30 cellular contexts compared by ENCODE assay signal in genomic region chr3:136329593-136329992, GRCh38.
"Had no signal": no experiment of that assay in that cellular context is flagged by ENCODE, and none has a peak within 500 bp of the region (broad histone marks: within the 10 kb centered on the region; RNA-seq: fewer than 3 reads in every experiment).

No MANE protein-coding gene starts in this region.

- H3K9me3 ChIP-seq: adrenal gland, body of pancreas, esophagus squamous epithelium, heart left ventricle had no signal

- H3K4me3 Mint-ChIP-seq: activated B cell treated with CpG ODN at 0.5 μM for 24 hours; activated CD8-positive, alpha-beta T cell treated with anti-CD3 and anti-CD28 coated beads for 36 hours; activated naive CD8-positive, alpha-beta T cell treated with anti-CD3 and anti-CD28 coated beads for 36 hours; activated naive CD8-positive, alpha-beta T cell treated with anti-CD3 and anti-CD28 coated beads, Interleukin-2, amount 50 U/mL, for 24 hours; activated T-cell treated with anti-CD3 and anti-CD28 coated beads, Interleukin-2, amount 50 U/mL, for 4 hours; T-helper 17 cell; T-helper 2 cell treated with Interferon-gamma antibody and Interleukin-4, amounts not matched to agents 5 μg/mL and 100 μg/mL, for 36 hours had no signal

- DNase-seq: activated B cell treated with CpG ODN at 0.5 μM for 24 hours; activated CD4-positive, alpha-beta T cell treated with anti-CD3 and anti-CD28 coated beads for 48 hours; activated CD4-positive, alpha-beta T cell treated with anti-CD3 and anti-CD28 coated beads, Interleukin-2, amount 50 U/mL, for 1 hour; activated CD4-positive, alpha-beta T cell treated with anti-CD3 and anti-CD28 coated beads, Interleukin-2, amount 50 U/mL, for 48 hours; activated CD8-positive, alpha-beta memory T cell treated with anti-CD3 and anti-CD28 coated beads for 24 hours; activated CD8-positive, alpha-beta T cell treated with anti-CD3 and anti-CD28 coated beads for 36 hours; activated gamma-delta T cell; activated naive CD4-positive, alpha-beta T cell treated with anti-CD3 and anti-CD28 coated beads, Interleukin-2, amount 50 U/mL, for 16 hours; activated naive CD4-positive, alpha-beta T cell treated with Interleukin-2 at 50 U/mL for 16 hours; activated naive CD8-positive, alpha-beta T cell treated with anti-CD3 and anti-CD28 coated beads for 36 hours; activated naive CD8-positive, alpha-beta T cell treated with anti-CD3 and anti-CD28 coated beads, Interleukin-2, amount 50 U/mL, for 24 hours; activated T-cell treated with anti-CD3 and anti-CD28 coated beads, Interleukin-2, amount 50 U/mL, for 4 hours; amygdala; aorta; body of pancreas; caudate nucleus; cortex of kidney; dermis blood vessel endothelial cell; effector CD4-positive, alpha-beta T cell; esophagus squamous epithelium; glutamatergic neuron; heart left ventricle; T-helper 1 cell; T-helper 17 cell; T1000; WERI-Rb-1 had no signal

- H3K27me3 Mint-ChIP-seq: activated B cell treated with CpG ODN at 0.5 μM for 24 hours; activated CD8-positive, alpha-beta T cell treated with anti-CD3 and anti-CD28 coated beads for 36 hours; activated naive CD8-positive, alpha-beta T cell treated with anti-CD3 and anti-CD28 coated beads for 36 hours; activated naive CD8-positive, alpha-beta T cell treated with anti-CD3 and anti-CD28 coated beads, Interleukin-2, amount 50 U/mL, for 24 hours; T-helper 17 cell had no signal

- H3K4me3 ChIP-seq: adrenal gland, body of pancreas, esophagus squamous epithelium, heart left ventricle had no signal

- H3K27me3 ChIP-seq: adrenal gland, body of pancreas, esophagus squamous epithelium, heart left ventricle had no signal

- H3K9me3 Mint-ChIP-seq: activated CD8-positive, alpha-beta T cell treated with anti-CD3 and anti-CD28 coated beads for 36 hours; activated naive CD8-positive, alpha-beta T cell treated with anti-CD3 and anti-CD28 coated beads for 36 hours; activated naive CD8-positive, alpha-beta T cell treated with anti-CD3 and anti-CD28 coated beads, Interleukin-2, amount 50 U/mL, for 24 hours; T-helper 2 cell treated with Interferon-gamma antibody and Interleukin-4, amounts not matched to agents 5 μg/mL and 100 μg/mL, for 36 hours had no signal

- H3K4me1 ChIP-seq: esophagus squamous epithelium, heart left ventricle had no signal

- H3K27ac Mint-ChIP-seq: activated B cell treated with CpG ODN at 0.5 μM for 24 hours; activated CD8-positive, alpha-beta T cell treated with anti-CD3 and anti-CD28 coated beads for 36 hours; activated naive CD8-positive, alpha-beta T cell treated with anti-CD3 and anti-CD28 coated beads for 36 hours; activated naive CD8-positive, alpha-beta T cell treated with anti-CD3 and anti-CD28 coated beads, Interleukin-2, amount 50 U/mL, for 24 hours; T-helper 17 cell; T-helper 2 cell treated with Interferon-gamma antibody and Interleukin-4, amounts not matched to agents 5 μg/mL and 100 μg/mL, for 36 hours had no signal

- H3K4me1 Mint-ChIP-seq: activated B cell treated with CpG ODN at 0.5 μM for 24 hours, T-helper 17 cell had no signal

- H3K27ac ChIP-seq: adrenal gland, body of pancreas, epithelial cell of prostate, esophagus squamous epithelium, heart left ventricle, WERI-Rb-1 had no signal

- ATAC-seq: activated CD4-positive, CD25-positive, alpha-beta regulatory T cell treated with anti-CD3 and anti-CD28 coated beads, Interleukin-2, amount 50 U/mL, for 24 hours; activated CD8-positive, alpha-beta T cell treated with anti-CD3 and anti-CD28 coated beads for 36 hours; activated naive CD8-positive, alpha-beta T cell treated with anti-CD3 and anti-CD28 coated beads, Interleukin-2, amount 50 U/mL, for 24 hours; activated T-cell treated with anti-CD3 and anti-CD28 coated beads, Interleukin-2, amount 50 U/mL, for 4 hours; body of pancreas; heart left ventricle; T-helper 17 cell had no signal
